ENCODE assay signal across 19 cellular contexts in the genomic region with DNA sequence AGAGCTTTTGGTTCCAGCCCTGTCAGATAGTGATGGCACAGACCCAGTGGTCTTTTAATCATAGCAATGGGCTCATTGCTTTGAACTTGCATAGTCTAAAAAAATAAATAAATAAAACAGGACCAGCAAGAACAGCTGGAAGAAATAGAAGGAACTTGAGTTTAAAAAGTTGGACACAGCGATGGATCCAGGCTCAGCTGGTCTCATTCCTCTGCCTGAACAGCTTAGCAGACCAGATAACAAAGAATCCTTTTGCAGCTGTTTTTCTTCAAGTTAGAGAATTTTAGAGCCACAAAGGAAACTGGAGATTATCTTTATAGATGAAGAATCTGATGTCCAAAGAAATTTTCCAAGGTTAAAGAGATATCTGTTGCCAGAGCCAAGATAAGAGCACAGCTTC.
"Had no signal": no experiment of that assay in that cellular context is flagged by ENCODE, and none has a peak within 500 bp of the region (broad histone marks: within the 10 kb centered on the region; RNA-seq: fewer than 3 reads in every experiment).

No MANE protein-coding gene starts in this region.

- H3K27ac ChIP-seq: body of pancreas, dorsolateral prefrontal cortex, epithelial cell of prostate, neural progenitor cell, SJSA1 had no signal

- H3K4me3 Mint-ChIP-seq: activated B cell treated with CpG ODN at 0.5 μM for 24 hours; activated CD4-positive, alpha-beta memory T cell treated with anti-CD3 and anti-CD28 coated beads for 36 hours; activated naive CD8-positive, alpha-beta T cell treated with anti-CD3 and anti-CD28 coated beads for 36 hours; naive B cell; neural progenitor cell; stimulated activated naive B cell treated with anti-CD40 and anti-IgM and Interleukin-4, amounts not matched to agents 10 μg/mL and 1 μg/mL and 100 μg/mL, for 72 hours; T-helper 2 cell treated with Interferon-gamma antibody and Interleukin-4, amounts not matched to agents 5 μg/mL and 100 μg/mL, for 36 hours had no signal

- H3K27me3 Mint-ChIP-seq: activated B cell treated with CpG ODN at 0.5 μM for 24 hours; activated CD4-positive, alpha-beta memory T cell treated with anti-CD3 and anti-CD28 coated beads for 36 hours; activated naive CD8-positive, alpha-beta T cell treated with anti-CD3 and anti-CD28 coated beads for 36 hours; naive B cell; stimulated activated naive B cell treated with anti-CD40 and anti-IgM and Interleukin-4, amounts not matched to agents 10 μg/mL and 1 μg/mL and 100 μg/mL, for 72 hours had no signal

- ATAC-seq: body of pancreas; stimulated activated naive B cell treated with anti-CD40 and anti-IgM and Interleukin-4, amounts not matched to agents 10 μg/mL and 1 μg/mL and 100 μg/mL, for 72 hours had no signal

- H3K4me3 ChIP-seq: body of pancreas, dorsolateral prefrontal cortex, neural progenitor cell, SJSA1, thoracic aorta had no signal

- H3K27ac Mint-ChIP-seq: activated B cell treated with CpG ODN at 0.5 μM for 24 hours; activated CD4-positive, alpha-beta memory T cell treated with anti-CD3 and anti-CD28 coated beads for 36 hours; activated naive CD8-positive, alpha-beta T cell treated with anti-CD3 and anti-CD28 coated beads for 36 hours; naive B cell; neural progenitor cell; progenitor cell of endocrine pancreas; stimulated activated naive B cell treated with anti-CD40 and anti-IgM and Interleukin-4, amounts not matched to agents 10 μg/mL and 1 μg/mL and 100 μg/mL, for 72 hours; T-helper 2 cell treated with Interferon-gamma antibody and Interleukin-4, amounts not matched to agents 5 μg/mL and 100 μg/mL, for 36 hours had no signal

- H3K4me1 Mint-ChIP-seq: activated B cell treated with CpG ODN at 0.5 μM for 24 hours; activated naive CD8-positive, alpha-beta T cell treated with anti-CD3 and anti-CD28 coated beads for 36 hours; naive B cell; stimulated activated naive B cell treated with anti-CD40 and anti-IgM and Interleukin-4, amounts not matched to agents 10 μg/mL and 1 μg/mL and 100 μg/mL, for 72 hours had no signal

- H3K9me3 Mint-ChIP-seq: activated B cell treated with CpG ODN at 0.5 μM for 24 hours; activated CD4-positive, alpha-beta memory T cell treated with anti-CD3 and anti-CD28 coated beads for 36 hours; activated naive CD8-positive, alpha-beta T cell treated with anti-CD3 and anti-CD28 coated beads for 36 hours; stimulated activated naive B cell treated with anti-CD40 and anti-IgM and Interleukin-4, amounts not matched to agents 10 μg/mL and 1 μg/mL and 100 μg/mL, for 72 hours; T-helper 2 cell treated with Interferon-gamma antibody and Interleukin-4, amounts not matched to agents 5 μg/mL and 100 μg/mL, for 36 hours had no signal

- H3K9me3 ChIP-seq: body of pancreas, SJSA1, thoracic aorta had no signal

- H3K27me3 ChIP-seq: body of pancreas, dorsolateral prefrontal cortex, neural progenitor cell, SJSA1 had no signal

- DNase-seq: activated B cell treated with CpG ODN at 0.5 μM for 24 hours; activated CD4-positive, alpha-beta memory T cell treated with anti-CD3 and anti-CD28 coated beads for 36 hours; activated CD4-positive, alpha-beta T cell treated with anti-CD3 and anti-CD28 coated beads for 4 hours; activated naive CD8-positive, alpha-beta T cell treated with anti-CD3 and anti-CD28 coated beads for 36 hours; activated T-cell treated with anti-CD3 and anti-CD28 coated beads for 4 hours; amygdala; body of pancreas; central memory CD4-positive, alpha-beta T cell; dorsolateral prefrontal cortex; hippocampal formation; naive B cell; stimulated activated CD4-positive, alpha-beta T cell treated with anti-CD3 and anti-CD28 coated beads, Interleukin-4, amount 100 ng/mL, for 24 hours; stimulated activated naive B cell treated with anti-CD40 and anti-IgM and Interleukin-4, amounts not matched to agents 10 μg/mL and 1 μg/mL and 100 μg/mL, for 72 hours had no signal

- H3K36me3 Mint-ChIP-seq: activated CD4-positive, alpha-beta memory T cell treated with anti-CD3 and anti-CD28 coated beads for 36 hours; activated naive CD8-positive, alpha-beta T cell treated with anti-CD3 and anti-CD28 coated beads for 36 hours; naive B cell; neural progenitor cell; stimulated activated naive B cell treated with anti-CD40 and anti-IgM and Interleukin-4, amounts not matched to agents 10 μg/mL and 1 μg/mL and 100 μg/mL, for 72 hours had no signal

- H3K36me3 ChIP-seq: neural progenitor cell, SJSA1, thoracic aorta had no signal
